In the genomic region with DNA sequence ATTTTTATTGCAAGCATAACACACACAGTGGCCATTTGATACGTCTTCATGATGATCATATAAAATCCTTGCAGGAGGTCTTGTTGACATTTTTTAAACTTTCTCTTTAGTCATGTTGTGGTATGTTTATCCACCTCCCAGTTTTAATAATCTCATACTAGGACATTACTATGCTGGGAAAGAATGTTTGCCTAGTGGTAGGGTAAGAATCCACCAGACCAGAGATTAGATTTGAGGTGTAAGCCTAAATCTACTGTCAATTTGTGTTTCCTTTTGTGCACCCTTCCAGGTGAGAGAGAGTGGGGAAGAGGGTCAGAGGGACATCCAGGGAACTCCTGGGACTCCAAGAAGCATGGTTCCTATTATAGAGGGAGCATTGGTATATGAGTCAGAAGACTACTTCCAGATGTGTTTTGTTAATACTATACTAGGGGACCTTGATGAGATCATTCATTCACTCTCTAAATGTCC, we compare ENCODE assay signal across 24 cellular contexts.
A peak's percentile ranks its signal among the peaks of the same experiment; 100 is the strongest.
DNase-seq lines count a peak whose midpoint lies in the region; ATAC-seq and TF ChIP-seq lines count a peak whose summit lies in the region.
"Had no signal": no experiment of that assay in that cellular context is flagged by ENCODE, and none has a peak within 500 bp of the region (broad histone marks: within the 10 kb centered on the region; RNA-seq: fewer than 3 reads in every experiment).

No MANE protein-coding gene starts in this region.

- no peaks in the 10 kb centered on the region for H3K36me3 Mint-ChIP-seq in activated CD4-positive, alpha-beta T cell treated with anti-CD3 and anti-CD28 coated beads, Interleukin-2, amount 10 ng/mL, durations not matched to agents 24 days and 14 days (ENCODE audit: low read depth)
- H3K36me3 Mint-ChIP-seq: activated naive CD8-positive, alpha-beta T cell treated with anti-CD3 and anti-CD28 coated beads, Interleukin-2, amount 10 ng/mL, durations not matched to agents 7 days and 5 days; brain; CD14-positive monocyte had no signal

- no peak overlapping the region for H3K4me3 ChIP-seq in HFF-Myc (replicated peaks; ENCODE audit: low read depth, low read length)
- H3K4me3 ChIP-seq in MG63 = no peak overlapping the region
- H3K4me3 ChIP-seq: colonic mucosa, neural progenitor cell had no signal

- H3K9me3 Mint-ChIP-seq in activated CD4-positive, alpha-beta T cell treated with anti-CD3 and anti-CD28 coated beads, Interleukin-2, amount 10 ng/mL, durations not matched to agents 24 days and 14 days = no peaks in the 10 kb centered on the region
- H3K9me3 Mint-ChIP-seq: activated naive CD8-positive, alpha-beta T cell treated with anti-CD3 and anti-CD28 coated beads, Interleukin-2, amount 10 ng/mL, durations not matched to agents 7 days and 5 days had no signal

- no peaks in the 10 kb centered on the region for H3K4me1 Mint-ChIP-seq in activated CD4-positive, alpha-beta T cell treated with anti-CD3 and anti-CD28 coated beads, Interleukin-2, amount 10 ng/mL, durations not matched to agents 24 days and 14 days
- H3K4me1 Mint-ChIP-seq: activated naive CD8-positive, alpha-beta T cell treated with anti-CD3 and anti-CD28 coated beads, Interleukin-2, amount 10 ng/mL, durations not matched to agents 7 days and 5 days; CD14-positive monocyte had no signal

- no peaks in the 10 kb centered on the region for H3K27me3 ChIP-seq in MG63
- H3K27me3 ChIP-seq: colonic mucosa, neural progenitor cell had no signal

- H3K9me3 ChIP-seq in MG63 = peaks cover 16% of the 10 kb centered on the region
- H3K9me3 ChIP-seq: colonic mucosa had no signal

- no peak for TF ChIP-seq CTCF in HFF-Myc (IDR thresholded peaks at IDR 0.05; ENCODE audit: low read depth, low read length, missing control alignments)

- no peak overlapping the region for H3K4me3 Mint-ChIP-seq in activated CD4-positive, alpha-beta T cell treated with anti-CD3 and anti-CD28 coated beads, Interleukin-2, amount 10 ng/mL, durations not matched to agents 24 days and 14 days
- H3K4me3 Mint-ChIP-seq: activated CD8-positive, alpha-beta T cell treated with anti-CD3 and anti-CD28 coated beads for 36 hours; activated naive CD8-positive, alpha-beta T cell treated with anti-CD3 and anti-CD28 coated beads, Interleukin-2, amount 10 ng/mL, durations not matched to agents 7 days and 5 days; brain; CD14-positive monocyte; effector memory CD8-positive, alpha-beta T cell; neural progenitor cell had no signal

- H3K27me3 Mint-ChIP-seq in activated CD4-positive, alpha-beta T cell treated with anti-CD3 and anti-CD28 coated beads, Interleukin-2, amount 10 ng/mL, durations not matched to agents 24 days and 14 days = no peaks in the 10 kb centered on the region
- H3K27me3 Mint-ChIP-seq: activated naive CD8-positive, alpha-beta T cell treated with anti-CD3 and anti-CD28 coated beads, Interleukin-2, amount 10 ng/mL, durations not matched to agents 7 days and 5 days had no signal

- DNase-seq in AG08395 (ENCODE audit: low spot score) (peak; percentile 11), HFF-Myc (ENCODE audit: extremely low read depth, low read depth) (peak; percentile 57), brain pericyte (ENCODE audit: low read depth, low spot score) (peak; percentile 67), kidney glomerular epithelial cell (lab: John Stamatoyannopoulos, UW) (peak; percentile 48), MG63 (no peak), NCI-H2107 (lab: John Stamatoyannopoulos, UW) (no peak)
- no peak for DNase-seq in activated CD4-positive, alpha-beta T cell treated with anti-CD3 and anti-CD28 coated beads, Interleukin-2, amount 10 ng/mL, durations not matched to agents 24 days and 14 days
- DNase-seq: activated CD4-positive, CD25-positive, alpha-beta regulatory T cell treated with anti-CD3 and anti-CD28 coated beads, Interleukin-2, amount 50 U/mL, for 72 hours; activated CD8-positive, alpha-beta T cell treated with anti-CD3 and anti-CD28 coated beads for 36 hours; activated naive CD8-positive, alpha-beta T cell treated with anti-CD3 and anti-CD28 coated beads, Interleukin-2, amount 10 ng/mL, durations not matched to agents 7 days and 5 days; colonic mucosa; effector memory CD8-positive, alpha-beta T cell; MV-4-11; NCI-H2171 treated with DMSO at 0.1 percent for 48 hours; NCI-H524 treated with DMSO at 0.1 percent for 48 hours; NK-92 treated with Interleukin-12 subunit alpha and Interleukin-12 subunit beta, amount 100 ng/mL, for 24 hours; SIG-M5; stimulated activated CD4-positive, alpha-beta T cell treated with anti-CD3 and anti-CD28 coated beads, Interleukin-1b, Interleukin-23, amount 100 ng/mL, for 48 hours had no signal

- intact Hi-C loops in activated CD4-positive, alpha-beta T cell treated with anti-CD3 and anti-CD28 coated beads, Interleukin-2, amount 10 ng/mL, durations not matched to agents 24 days and 14 days (cut with micrococcal nuclease) = no loop called here

- H3K36me3 ChIP-seq in MG63 = no peaks in the 10 kb centered on the region
- H3K36me3 ChIP-seq: colonic mucosa, neural progenitor cell had no signal

- no peak for ATAC-seq in SK-N-SH treated with all-trans-retinoic acid at 6 μM for 48 hours
- ATAC-seq: activated CD8-positive, alpha-beta T cell treated with anti-CD3 and anti-CD28 coated beads for 36 hours; effector memory CD8-positive, alpha-beta T cell; esophagus mucosa; Panc1 had no signal

- no peak overlapping the region for H3K27ac Mint-ChIP-seq in activated CD4-positive, alpha-beta T cell treated with anti-CD3 and anti-CD28 coated beads, Interleukin-2, amount 10 ng/mL, durations not matched to agents 24 days and 14 days
- H3K27ac Mint-ChIP-seq: activated CD8-positive, alpha-beta T cell treated with anti-CD3 and anti-CD28 coated beads for 36 hours; activated naive CD8-positive, alpha-beta T cell treated with anti-CD3 and anti-CD28 coated beads, Interleukin-2, amount 10 ng/mL, durations not matched to agents 7 days and 5 days; brain; CD14-positive monocyte; effector memory CD8-positive, alpha-beta T cell; neural progenitor cell had no signal

TF ChIP-seq in SK-N-SH treated with all-trans-retinoic acid at 6 μM for 48 hours, 23 proteins besides CTCF, POLR2A, EP300 and RAD21 (continues in another document):
- no peak for TF ChIP-seq ZNF8 (CRISPR knock-in tag; IDR thresholded peaks at IDR 0.05)
- TF ChIP-seq, protein P1, sequence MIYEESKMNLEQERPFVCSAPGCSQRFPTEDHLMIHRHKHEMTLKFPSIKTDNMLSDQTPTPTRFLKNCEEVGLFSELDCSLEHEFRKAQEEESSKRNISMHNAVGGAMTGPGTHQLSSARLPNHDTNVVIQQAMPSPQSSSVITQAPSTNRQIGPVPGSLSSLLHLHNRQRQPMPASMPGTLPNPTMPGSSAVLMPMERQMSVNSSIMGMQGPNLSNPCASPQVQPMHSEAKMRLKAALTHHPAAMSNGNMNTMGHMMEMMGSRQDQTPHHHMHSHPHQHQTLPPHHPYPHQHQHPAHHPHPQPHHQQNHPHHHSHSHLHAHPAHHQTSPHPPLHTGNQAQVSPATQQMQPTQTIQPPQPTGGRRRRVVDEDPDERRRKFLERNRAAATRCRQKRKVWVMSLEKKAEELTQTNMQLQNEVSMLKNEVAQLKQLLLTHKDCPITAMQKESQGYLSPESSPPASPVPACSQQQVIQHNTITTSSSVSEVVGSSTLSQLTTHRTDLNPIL (CRISPR knock-in tag; IDR thresholded peaks at IDR 0.05; ENCODE audit: low read depth) = no peak
- TF ChIP-seq ESRRG (CRISPR knock-in tag; IDR thresholded peaks at IDR 0.05) = no peak
- TF ChIP-seq ZNF70 (CRISPR knock-in tag; IDR thresholded peaks at IDR 0.05) = no peak
- no peak for TF ChIP-seq GLIS3 (CRISPR knock-in tag; IDR thresholded peaks at IDR 0.05)
- no peak for TF ChIP-seq ARNTL (CRISPR knock-in tag; IDR thresholded peaks at IDR 0.05; ENCODE audit: borderline replicate concordance, low read depth)
- no peak for TF ChIP-seq CSDC2 (CRISPR knock-in tag; IDR thresholded peaks at IDR 0.05)
- TF ChIP-seq, protein P2, sequence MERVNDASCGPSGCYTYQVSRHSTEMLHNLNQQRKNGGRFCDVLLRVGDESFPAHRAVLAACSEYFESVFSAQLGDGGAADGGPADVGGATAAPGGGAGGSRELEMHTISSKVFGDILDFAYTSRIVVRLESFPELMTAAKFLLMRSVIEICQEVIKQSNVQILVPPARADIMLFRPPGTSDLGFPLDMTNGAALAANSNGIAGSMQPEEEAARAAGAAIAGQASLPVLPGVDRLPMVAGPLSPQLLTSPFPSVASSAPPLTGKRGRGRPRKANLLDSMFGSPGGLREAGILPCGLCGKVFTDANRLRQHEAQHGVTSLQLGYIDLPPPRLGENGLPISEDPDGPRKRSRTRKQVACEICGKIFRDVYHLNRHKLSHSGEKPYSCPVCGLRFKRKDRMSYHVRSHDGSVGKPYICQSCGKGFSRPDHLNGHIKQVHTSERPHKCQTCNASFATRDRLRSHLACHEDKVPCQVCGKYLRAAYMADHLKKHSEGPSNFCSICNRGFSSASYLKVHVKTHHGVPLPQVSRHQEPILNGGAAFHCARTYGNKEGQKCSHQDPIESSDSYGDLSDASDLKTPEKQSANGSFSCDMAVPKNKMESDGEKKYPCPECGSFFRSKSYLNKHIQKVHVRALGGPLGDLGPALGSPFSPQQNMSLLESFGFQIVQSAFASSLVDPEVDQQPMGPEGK (CRISPR knock-in tag; IDR thresholded peaks at IDR 0.05; ENCODE audit: borderline replicate concordance) = no peak
- TF ChIP-seq RARB (CRISPR knock-in tag; IDR thresholded peaks at IDR 0.05) = no peak
- no peak for TF ChIP-seq ZFP30 (CRISPR knock-in tag; IDR thresholded peaks at IDR 0.05)
- no peak for TF ChIP-seq TOX (CRISPR knock-in tag; IDR thresholded peaks at IDR 0.05; ENCODE audit: borderline replicate concordance)

Comparison
In these comparisons a context has a peak if more than half of its experiments do, and no peak if none do; other contexts are left out.
1. DNase-seq: peak in AG08395 (single experiment), HFF-Myc (single experiment), brain pericyte (single experiment) and kidney glomerular epithelial cell (single experiment); none in MG63 (single experiment), NCI-H2107 (single experiment) and activated CD4-positive, alpha-beta T cell treated with anti-CD3 and anti-CD28 coated beads, Interleukin-2, amount 10 ng/mL, durations not matched to agents 24 days and 14 days (single experiment).